ENCODE assay signal across 8 cellular contexts in the genomic region with DNA sequence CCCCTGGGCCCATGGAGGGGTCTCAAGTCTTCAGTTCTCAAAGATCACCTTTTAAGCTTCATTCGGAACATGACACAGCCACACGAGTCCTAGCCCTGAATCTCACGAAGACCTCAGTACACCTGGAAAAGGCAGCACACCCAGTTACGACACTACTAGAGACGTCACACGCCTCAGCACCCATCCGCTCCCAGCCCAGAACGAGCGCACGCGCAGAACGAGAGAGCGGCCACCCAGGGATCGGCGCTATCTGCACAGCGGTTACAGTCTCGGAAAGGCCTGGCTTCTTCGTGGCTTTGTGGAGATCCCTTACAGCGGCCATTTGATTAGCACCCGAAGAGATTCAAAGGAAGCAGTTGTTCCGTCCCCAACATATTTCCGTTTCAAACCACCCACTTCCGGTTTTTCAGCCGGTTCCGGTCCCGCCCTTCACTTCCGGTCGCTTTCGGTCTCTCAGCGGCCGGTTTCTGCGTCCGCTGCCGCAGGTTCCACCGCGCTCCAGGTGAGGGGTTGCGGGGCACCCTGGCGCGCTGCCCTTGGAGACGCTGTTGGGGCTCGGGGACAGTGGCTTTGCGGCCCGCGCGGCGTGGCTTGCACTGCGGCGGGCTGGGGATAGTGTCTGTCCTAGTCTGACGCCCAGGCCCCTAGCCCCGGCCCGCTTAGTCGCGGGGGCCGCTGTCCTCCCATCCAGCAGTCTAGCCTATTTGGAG. TPM values are rescaled to one million over a fixed set of nuclear protein-coding genes. Genes with fewer than 3 reads are reported as not detected.
DNase-seq lines count a peak whose midpoint lies in the region; ATAC-seq and TF ChIP-seq lines count a peak whose summit lies in the region.

A gene with protein sequence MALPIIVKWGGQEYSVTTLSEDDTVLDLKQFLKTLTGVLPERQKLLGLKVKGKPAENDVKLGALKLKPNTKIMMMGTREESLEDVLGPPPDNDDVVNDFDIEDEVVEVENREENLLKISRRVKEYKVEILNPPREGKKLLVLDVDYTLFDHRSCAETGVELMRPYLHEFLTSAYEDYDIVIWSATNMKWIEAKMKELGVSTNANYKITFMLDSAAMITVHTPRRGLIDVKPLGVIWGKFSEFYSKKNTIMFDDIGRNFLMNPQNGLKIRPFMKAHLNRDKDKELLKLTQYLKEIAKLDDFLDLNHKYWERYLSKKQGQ (plus strand): TSS at position 432 of the 710 bp plus-strand sequence. CDS start 5,626 bp downstream, outside the sequence.

- H3K4me3 ChIP-seq in BE2C (ENCODE audit: low read depth, low read length) = peak within 1 kb of the TSS; percentile 88

- H3K27me3 ChIP-seq in BE2C (no peaks in the 10 kb centered on the region), layer of hippocampus (ENCODE audit: control insufficient read depth, insufficient read depth, low read length) (no peaks in the 10 kb centered on the region)

- peak; percentile 79 for DNase-seq in BE2C
- peak; percentile 61 for DNase-seq in GM19240 (ENCODE audit: insufficient read length, low spot score)
- DNase-seq in NCI-H526 (lab: John Stamatoyannopoulos, UW) = peak; percentile 86 to 90
- peak; percentile 83 for DNase-seq in activated CD4-positive, alpha-beta T cell treated with anti-CD3 and anti-CD28 coated beads for 48 hours
- DNase-seq in stimulated activated CD4-positive, alpha-beta T cell treated with anti-CD3 and anti-CD28 coated beads, Interleukin-1b, Interleukin-23, amount 100 ng/mL, for 4 hours (ENCODE audit: low read depth in 2 of 2) = peak; percentile 58 to 62

- H3K4me1 ChIP-seq in BE2C = no peaks in the 10 kb centered on the region

- no peaks in the 10 kb centered on the region; the same call in 1 of the 2 replicates for H3K36me3 ChIP-seq in BE2C

- peak; percentile 84 for ATAC-seq in HG03457 (IDR thresholded peaks at IDR 0.05; ENCODE audit: unreplicated experiment)

- H3K9me3 ChIP-seq in BE2C = no peaks in the 10 kb centered on the region

- H3K27ac ChIP-seq in cingulate gyrus (ENCODE audit: low read depth, low read length) (peak within 1 kb of the TSS; percentile 88), layer of hippocampus (ENCODE audit: low read depth, low read length) (peak within 1 kb of the TSS; percentile 78)

- no peak for TF ChIP-seq CTCF in BE2C (IDR thresholded peaks at IDR 0.05; ENCODE audit: low read depth, low read length)

RNA-seq across cellular contexts. Expression of the gene that starts here (rescaled TPM):
- 24.5 TPM for polyA plus RNA-seq in BE2C (2012; ENCODE audit: insufficient read depth, insufficient read length, low read depth)

Comparison
In these comparisons a context has a peak if more than half of its experiments do, and no peak if none do; other contexts are left out.
1. Peak in every context shown above with its lines: DNase-seq, ATAC-seq, H3K4me3 ChIP-seq and H3K27ac ChIP-seq.